In genomic region chr19:3760871-3761361, GRCh38 we compare ENCODE assay signal across 8 cellular contexts. TPM values are rescaled to one million over a fixed set of nuclear protein-coding genes. Genes with fewer than 3 reads are reported as not detected.
DNase-seq lines count a peak whose midpoint lies in the region; ATAC-seq lines count a peak whose summit lies in the region.

No MANE protein-coding gene starts in this region.

- peak overlapping the region; percentile 95 for H3K9ac ChIP-seq in iPS-15b (ENCODE audit: low read depth, low read length)

- peaks cover 14% of the 10 kb centered on the region for H3K36me3 ChIP-seq in iPS-15b (ENCODE audit: control insufficient read depth, insufficient read depth, low read length)

- H3K27ac Mint-ChIP-seq in activated T-helper 2 cell treated with anti-CD3 and anti-CD28 coated beads, Interferon-gamma antibody, Interleukin-2, Interleukin-4, amounts not matched to agents 10 μg/mL and 5 μg/mL and 100 μg/mL, durations not matched to agents 14 hours and 24 hours and 36 hours, result peak overlapping the region; percentile 95

- DNase-seq in NCI-H82 (lab: John Stamatoyannopoulos, UW) (peak; percentile 35), NCI-H82 treated with DMSO at 0.1 percent for 48 hours (lab: John Stamatoyannopoulos, UW; ENCODE audit: unreplicated experiment) (no peak), SHP77 treated with DMSO at 0.1 percent for 48 hours (lab: John Stamatoyannopoulos, UW) (no peak), GM19238 (ENCODE audit: insufficient read length, low spot score) (no peak)
- DNase-seq in activated T-helper 2 cell treated with anti-CD3 and anti-CD28 coated beads, Interferon-gamma antibody, Interleukin-2, Interleukin-4, amounts not matched to agents 10 μg/mL and 5 μg/mL and 100 μg/mL, durations not matched to agents 14 hours and 24 hours and 36 hours (ENCODE audit: low spot score), result no peak
- DNase-seq in stimulated activated naive CD8-positive, alpha-beta T cell treated with anti-CD3 and anti-CD28 coated beads, Interleukin-15, Interleukin-2, amounts not matched to agents 100 U/mL and 50 U/mL, for 24 hours, result peak; percentile 21

- peaks cover 14% of the 10 kb centered on the region for H3K4me1 Mint-ChIP-seq in activated T-helper 2 cell treated with anti-CD3 and anti-CD28 coated beads, Interferon-gamma antibody, Interleukin-2, Interleukin-4, amounts not matched to agents 10 μg/mL and 5 μg/mL and 100 μg/mL, durations not matched to agents 14 hours and 24 hours and 36 hours (ENCODE audit: low read depth)

- no peak for ATAC-seq in stimulated activated naive CD8-positive, alpha-beta T cell treated with anti-CD3 and anti-CD28 coated beads, Interleukin-15, Interleukin-2, amounts not matched to agents 100 U/mL and 50 U/mL, for 24 hours
- ATAC-seq in GM19035 (IDR thresholded peaks at IDR 0.05; ENCODE audit: unreplicated experiment), result no peak

- H3K9me3 ChIP-seq in iPS-15b (ENCODE audit: control insufficient read depth, insufficient read depth, low read length), result no peaks in the 10 kb centered on the region

- peak overlapping the region; percentile 100 for H3K4me3 Mint-ChIP-seq in activated T-helper 2 cell treated with anti-CD3 and anti-CD28 coated beads, Interferon-gamma antibody, Interleukin-2, Interleukin-4, amounts not matched to agents 10 μg/mL and 5 μg/mL and 100 μg/mL, durations not matched to agents 14 hours and 24 hours and 36 hours (ENCODE audit: low read depth)

- H3K4me1 ChIP-seq in iPS-15b (ENCODE audit: control insufficient read depth, insufficient read depth, low read length), result peaks cover 3% of the 10 kb centered on the region

- no peaks in the 10 kb centered on the region for H3K9me3 Mint-ChIP-seq in activated T-helper 2 cell treated with anti-CD3 and anti-CD28 coated beads, Interferon-gamma antibody, Interleukin-2, Interleukin-4, amounts not matched to agents 10 μg/mL and 5 μg/mL and 100 μg/mL, durations not matched to agents 14 hours and 24 hours and 36 hours

- no peaks in the 10 kb centered on the region for H3K27me3 ChIP-seq in iPS-15b (ENCODE audit: control insufficient read depth, insufficient read depth, low read length)

- H3K4me3 ChIP-seq in iPS-15b (ENCODE audit: low read depth, low read length), result peak overlapping the region; percentile 77

- H3K36me3 Mint-ChIP-seq in activated T-helper 2 cell treated with anti-CD3 and anti-CD28 coated beads, Interferon-gamma antibody, Interleukin-2, Interleukin-4, amounts not matched to agents 10 μg/mL and 5 μg/mL and 100 μg/mL, durations not matched to agents 14 hours and 24 hours and 36 hours (ENCODE audit: low read depth), result peaks cover 28% of the 10 kb centered on the region

- no peaks in the 10 kb centered on the region for H3K27me3 Mint-ChIP-seq in activated T-helper 2 cell treated with anti-CD3 and anti-CD28 coated beads, Interferon-gamma antibody, Interleukin-2, Interleukin-4, amounts not matched to agents 10 μg/mL and 5 μg/mL and 100 μg/mL, durations not matched to agents 14 hours and 24 hours and 36 hours (ENCODE audit: low read depth)

- intact Hi-C loops in activated T-helper 2 cell treated with anti-CD3 and anti-CD28 coated beads, Interferon-gamma antibody, Interleukin-2, Interleukin-4, amounts not matched to agents 10 μg/mL and 5 μg/mL and 100 μg/mL, durations not matched to agents 14 hours and 24 hours and 36 hours (cut with micrococcal nuclease), result loop anchor here (5.0 to 10.0 kb wide), 3 partner anchors 224 to 574 kb away; partner anchors contain the start of genes ANKRD24, EEF2, NCLN and SIRT6

RNA-seq across cellular contexts. Expression of gene APBA3, which starts 0.6 kb away (rescaled TPM):
- 45.4 and 50.0 TPM in 2 replicates for total RNA-seq in activated T-helper 2 cell treated with anti-CD3 and anti-CD28 coated beads, Interferon-gamma antibody, Interleukin-2, Interleukin-4, amounts not matched to agents 10 μg/mL and 5 μg/mL and 100 μg/mL, durations not matched to agents 14 hours and 24 hours and 36 hours

RNA-seq across cellular contexts. Expression of gene MRPL54, which starts 1.6 kb away (rescaled TPM):
- 98.0 and 99.6 TPM in 2 replicates for total RNA-seq in activated T-helper 2 cell treated with anti-CD3 and anti-CD28 coated beads, Interferon-gamma antibody, Interleukin-2, Interleukin-4, amounts not matched to agents 10 μg/mL and 5 μg/mL and 100 μg/mL, durations not matched to agents 14 hours and 24 hours and 36 hours

RNA-seq across cellular contexts. Expression of gene RAX2, which starts 11.1 kb away (rescaled TPM):
- not detected in 2 replicates for total RNA-seq in activated T-helper 2 cell treated with anti-CD3 and anti-CD28 coated beads, Interferon-gamma antibody, Interleukin-2, Interleukin-4, amounts not matched to agents 10 μg/mL and 5 μg/mL and 100 μg/mL, durations not matched to agents 14 hours and 24 hours and 36 hours

RNA-seq across cellular contexts. Expression of gene MATK, which starts 25.3 kb away (rescaled TPM):
- 25.4 and 27.5 TPM in 2 replicates for total RNA-seq in activated T-helper 2 cell treated with anti-CD3 and anti-CD28 coated beads, Interferon-gamma antibody, Interleukin-2, Interleukin-4, amounts not matched to agents 10 μg/mL and 5 μg/mL and 100 μg/mL, durations not matched to agents 14 hours and 24 hours and 36 hours

RNA-seq across cellular contexts. Expression of gene TJP3, which starts 52.7 kb away (rescaled TPM):
- total RNA-seq in activated T-helper 2 cell treated with anti-CD3 and anti-CD28 coated beads, Interferon-gamma antibody, Interleukin-2, Interleukin-4, amounts not matched to agents 10 μg/mL and 5 μg/mL and 100 μg/mL, durations not matched to agents 14 hours and 24 hours and 36 hours, result 0.41 and 0.48 TPM in 2 replicates

Comparison
In these comparisons a context has a peak if more than half of its experiments do, and no peak if none do; other contexts are left out.
1. DNase-seq: peak in NCI-H82 (single experiment) and stimulated activated naive CD8-positive, alpha-beta T cell treated with anti-CD3 and anti-CD28 coated beads, Interleukin-15, Interleukin-2, amounts not matched to agents 100 U/mL and 50 U/mL, for 24 hours (single experiment); none in NCI-H82 treated with DMSO at 0.1 percent for 48 hours (single experiment), activated T-helper 2 cell treated with anti-CD3 and anti-CD28 coated beads, Interferon-gamma antibody, Interleukin-2, Interleukin-4, amounts not matched to agents 10 μg/mL and 5 μg/mL and 100 μg/mL, durations not matched to agents 14 hours and 24 hours and 36 hours (single experiment), SHP77 treated with DMSO at 0.1 percent for 48 hours (single experiment) and GM19238 (single experiment).